In genomic region chr13:91785435-91786137, GRCh38 we compare ENCODE assay signal across 16 cellular contexts.
DNase-seq lines count a peak whose midpoint lies in the region; ATAC-seq and TF ChIP-seq lines count a peak whose summit lies in the region.
"Had no signal": no experiment of that assay in that cellular context is flagged by ENCODE, and none has a peak within 500 bp of the region (broad histone marks: within the 10 kb centered on the region; RNA-seq: fewer than 3 reads in every experiment).

No MANE protein-coding gene starts in this region.

- H4K20me1 ChIP-seq in MM.1S (ENCODE audit: insufficient read depth, low read length), result no peaks in the 10 kb centered on the region

- ATAC-seq in GM18498 (IDR thresholded peaks at IDR 0.05; ENCODE audit: unreplicated experiment), result peak; percentile 87
- ATAC-seq in GM21367 (IDR thresholded peaks at IDR 0.05; ENCODE audit: unreplicated experiment), result peak; percentile 50
- ATAC-seq in HG02884 (IDR thresholded peaks at IDR 0.05; ENCODE audit: unreplicated experiment), result peak; percentile 96
- no peak for ATAC-seq in activated T-cell treated with anti-CD3 and anti-CD28 coated beads, Interleukin-2, amount 50 U/mL, for 72 hours (replicated peaks in 1 of 2)
- ATAC-seq in upper lobe of right lung, result no peak
- ATAC-seq: heart left ventricle had no signal

- H3K9ac ChIP-seq in MM.1S (ENCODE audit: low read length), result no peak overlapping the region
- H3K9ac ChIP-seq: neural progenitor cell had no signal

- no peaks in the 10 kb centered on the region for H3K9me2 ChIP-seq in MM.1S (replicated peaks; ENCODE audit: insufficient read depth, low read length)

- H3K9me3 Mint-ChIP-seq in activated T-cell treated with anti-CD3 and anti-CD28 coated beads, Interleukin-2, amount 50 U/mL, for 72 hours, result peaks cover 0 to 2% of the 10 kb centered on the region in 2 donors
- H3K9me3 Mint-ChIP-seq: activated T-cell treated with anti-CD3 and anti-CD28 coated beads, Interleukin-2, amount 50 U/mL, for 24 hours; brain; neural progenitor cell had no signal

- no peak overlapping the region for H3K4me3 ChIP-seq in MM.1S (ENCODE audit: low read length)
- no peak overlapping the region for H3K4me3 ChIP-seq in uterus
- H3K4me3 ChIP-seq in upper lobe of right lung, result no peak overlapping the region
- H3K4me3 ChIP-seq: heart left ventricle, left ventricle myocardium inferior, neural progenitor cell, skin epidermis, upper lobe of left lung had no signal

- H3K36me3 ChIP-seq in MM.1S (replicated peaks; ENCODE audit: insufficient read depth, low read length) (no peaks in the 10 kb centered on the region), uterus (no peaks in the 10 kb centered on the region), upper lobe of right lung (no peaks in the 10 kb centered on the region)
- H3K36me3 ChIP-seq: heart left ventricle, left ventricle myocardium inferior, neural progenitor cell, upper lobe of left lung had no signal

- H3K4me3 Mint-ChIP-seq in activated T-cell treated with anti-CD3 and anti-CD28 coated beads, Interleukin-2, amount 50 U/mL, for 72 hours, result no peak overlapping the region
- H3K4me3 Mint-ChIP-seq: activated T-cell treated with anti-CD3 and anti-CD28 coated beads, Interleukin-2, amount 50 U/mL, for 24 hours; brain; neural progenitor cell had no signal

- no peaks in the 10 kb centered on the region for H3K27me3 ChIP-seq in MM.1S (replicated peaks; ENCODE audit: insufficient read depth, low read length)
- H3K27me3 ChIP-seq in uterus, result no peaks in the 10 kb centered on the region
- H3K27me3 ChIP-seq in upper lobe of right lung, result no peaks in the 10 kb centered on the region
- H3K27me3 ChIP-seq: heart left ventricle, neural progenitor cell, upper lobe of left lung had no signal

- H3F3A ChIP-seq in MM.1S (ENCODE audit: insufficient read depth, low read length), result no peaks in the 10 kb centered on the region

- no peak for TF ChIP-seq POLR2A in uterus (IDR thresholded peaks at IDR 0.05)

- peaks cover 8% of the 10 kb centered on the region for H3K4me1 ChIP-seq in MM.1S (ENCODE audit: low read length)
- H3K4me1 ChIP-seq in uterus, result no peaks in the 10 kb centered on the region
- no peaks in the 10 kb centered on the region for H3K4me1 ChIP-seq in upper lobe of right lung
- H3K4me1 ChIP-seq: heart left ventricle, left ventricle myocardium inferior, neural progenitor cell, upper lobe of left lung had no signal

- H3K27ac Mint-ChIP-seq in activated T-cell treated with anti-CD3 and anti-CD28 coated beads, Interleukin-2, amount 50 U/mL, for 72 hours, result no peak overlapping the region
- H3K27ac Mint-ChIP-seq: activated T-cell treated with anti-CD3 and anti-CD28 coated beads, Interleukin-2, amount 50 U/mL, for 24 hours; brain; neural progenitor cell had no signal

- H3K27ac ChIP-seq in MM.1S (ENCODE audit: low read length) (no peak overlapping the region), uterus (no peak overlapping the region), upper lobe of right lung (no peak overlapping the region)
- H3K27ac ChIP-seq: heart left ventricle, left ventricle myocardium inferior, neural progenitor cell, skin epidermis, upper lobe of left lung had no signal

- no peaks in the 10 kb centered on the region for H3K27me3 Mint-ChIP-seq in activated T-cell treated with anti-CD3 and anti-CD28 coated beads, Interleukin-2, amount 50 U/mL, for 72 hours (ENCODE audit: low read depth)
- H3K27me3 Mint-ChIP-seq: activated T-cell treated with anti-CD3 and anti-CD28 coated beads, Interleukin-2, amount 50 U/mL, for 24 hours had no signal

- TF ChIP-seq CTCF in MM.1S (IDR thresholded peaks at IDR 0.05; ENCODE audit: low read length) (no peak), uterus (IDR thresholded peaks at IDR 0.05) (no peak), upper lobe of right lung (IDR thresholded peaks at IDR 0.05) (no peak)

- intact Hi-C loops in uterus (cut with DNase I; ENCODE audit: low total_unique reads) (no loop called here), upper lobe of right lung (cut with DNase I) (no loop called here)

- DNase-seq in MM.1S (peak; percentile 72), uterus (no peak), upper lobe of right lung (no peak), HK-2 (ENCODE audit: unreplicated experiment) (no peak)
- no peak for DNase-seq in activated T-cell treated with anti-CD3 and anti-CD28 coated beads, Interleukin-2, amount 50 U/mL, for 72 hours
- DNase-seq: activated T-cell treated with anti-CD3 and anti-CD28 coated beads, Interleukin-2, amount 50 U/mL, for 24 hours; heart left ventricle; left ventricle myocardium inferior; NCI-H1048; upper lobe of left lung had no signal

- H3K36me3 Mint-ChIP-seq in activated T-cell treated with anti-CD3 and anti-CD28 coated beads, Interleukin-2, amount 50 U/mL, for 72 hours (ENCODE audit: insufficient read depth in 2 of 2), result no peaks in the 10 kb centered on the region
- H3K36me3 Mint-ChIP-seq: brain, neural progenitor cell had no signal

- no peaks in the 10 kb centered on the region for H3K9me3 ChIP-seq in MM.1S (replicated peaks; ENCODE audit: insufficient read depth, low read length)
- H3K9me3 ChIP-seq in uterus, result no peaks in the 10 kb centered on the region
- no peaks in the 10 kb centered on the region for H3K9me3 ChIP-seq in upper lobe of right lung
- H3K9me3 ChIP-seq: heart left ventricle, left ventricle myocardium inferior, upper lobe of left lung had no signal

- H2AFZ ChIP-seq in MM.1S (ENCODE audit: low read length), result no peak overlapping the region
- H2AFZ ChIP-seq: neural progenitor cell had no signal

- no peaks in the 10 kb centered on the region for H3K4me1 Mint-ChIP-seq in activated T-cell treated with anti-CD3 and anti-CD28 coated beads, Interleukin-2, amount 50 U/mL, for 72 hours (ENCODE audit: low read depth)

- H3K79me2 ChIP-seq in MM.1S (ENCODE audit: low read length), result no peaks in the 10 kb centered on the region

- H3K4me2 ChIP-seq in MM.1S (ENCODE audit: low read depth, low read length), result peak overlapping the region; percentile 47; the same call in 1 of the 2 replicates
- H3K4me2 ChIP-seq: neural progenitor cell had no signal

Comparison
In these comparisons a context has a peak if more than half of its experiments do, and no peak if none do; other contexts are left out.
1. ATAC-seq: peak in GM18498 (single experiment), GM21367 (single experiment) and HG02884 (single experiment); none in activated T-cell treated with anti-CD3 and anti-CD28 coated beads, Interleukin-2, amount 50 U/mL, for 72 hours (0 of 2) and upper lobe of right lung (single experiment).